ENCODE assay signal across 14 cellular contexts in the genomic region with DNA sequence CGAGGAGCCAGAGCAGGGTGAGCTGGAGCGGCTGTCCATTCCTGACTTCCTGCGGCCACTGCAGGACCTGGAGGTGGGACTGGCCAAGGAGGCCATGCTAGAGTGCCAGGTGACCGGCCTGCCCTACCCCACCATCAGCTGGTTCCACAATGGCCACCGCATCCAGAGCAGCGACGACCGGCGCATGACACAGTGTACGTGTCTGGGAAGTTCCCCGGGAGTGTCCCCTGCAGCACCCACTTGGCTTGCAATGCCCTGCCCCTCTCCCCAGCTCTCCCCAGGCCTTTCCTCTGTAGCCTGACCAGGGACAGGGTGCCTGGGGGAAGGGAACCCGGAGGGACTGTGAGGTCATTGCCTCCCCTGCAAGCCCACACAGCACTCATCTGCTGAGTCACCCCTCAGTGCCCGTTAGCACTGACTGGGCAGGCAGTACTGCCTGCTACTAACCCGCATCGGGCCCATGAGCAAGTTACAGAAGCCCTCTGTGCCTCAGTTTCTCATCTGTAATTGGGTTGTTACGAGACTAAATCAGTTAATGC. TPM values are rescaled to one million over a fixed set of nuclear protein-coding genes. Genes with fewer than 3 reads are reported as not detected.
DNase-seq lines count a peak whose midpoint lies in the region; ATAC-seq and TF ChIP-seq lines count a peak whose summit lies in the region.
"Had no signal": no experiment of that assay in that cellular context is flagged by ENCODE, and none has a peak within 500 bp of the region (broad histone marks: within the 10 kb centered on the region; RNA-seq: fewer than 3 reads in every experiment).

No MANE protein-coding gene starts in this region.

- no peaks in the 10 kb centered on the region for H3K27me3 Mint-ChIP-seq in activated CD4-positive, alpha-beta memory T cell treated with anti-CD3 and anti-CD28 coated beads, Interleukin-2, amount 10 ng/mL, durations not matched to agents 7 days and 5 days

- WGBS in right cardiac atrium, result 71% methylated on average over 16 of the region's 16 CpGs

- DNase-seq in AG08395 (ENCODE audit: low spot score) (peak; percentile 91), LHCN-M2 (ENCODE audit: low read depth) (peak; percentile 63), brain microvascular endothelial cell (peak; percentile 49), right cardiac atrium (peak in 1 of 3 donors; percentile 67), middle frontal gyrus (ENCODE audit: extremely low spot score, low spot score) (no peak), cortex of kidney (lab: John Stamatoyannopoulos, UW) (no peak)
- DNase-seq in activated CD4-positive, alpha-beta memory T cell treated with anti-CD3 and anti-CD28 coated beads, Interleukin-2, amount 10 ng/mL, durations not matched to agents 7 days and 5 days, result no peak
- DNase-seq: GF-D8 had no signal

- H3K4me1 ChIP-seq in right cardiac atrium (ENCODE audit: control insufficient read depth, insufficient read depth, low read length), result peaks cover 2% of the 10 kb centered on the region
- H3K4me1 ChIP-seq: adrenal gland, neural progenitor cell had no signal

- POLR2A ChIA-PET in activated CD4-positive, alpha-beta memory T cell treated with anti-CD3 and anti-CD28 coated beads, Interleukin-2, amount 10 ng/mL, durations not matched to agents 7 days and 5 days (lab: Charles Lee), result no interaction called here

- H3K27me3 ChIP-seq in brain microvascular endothelial cell (replicated peaks) (no peaks in the 10 kb centered on the region), right cardiac atrium (ENCODE audit: control insufficient read depth, insufficient read depth) (no peaks in the 10 kb centered on the region)
- H3K27me3 ChIP-seq: adrenal gland, neural progenitor cell had no signal

- no peaks in the 10 kb centered on the region for H3K9me3 Mint-ChIP-seq in activated CD4-positive, alpha-beta memory T cell treated with anti-CD3 and anti-CD28 coated beads, Interleukin-2, amount 10 ng/mL, durations not matched to agents 7 days and 5 days
- H3K9me3 Mint-ChIP-seq: stimulated activated effector memory CD8-positive, alpha-beta T cell treated with anti-CD3 and anti-CD28 coated beads, Interleukin-12 subunit alpha, Interleukin-12 subunit beta, amount 100 ng/mL, for 72 hours; T-helper 1 cell treated with Interleukin-12 subunit alpha and Interleukin-12 subunit beta and Interleukin-4 antibody, amounts not matched to agents 30 μg/mL and 1 μg/mL, for 36 hours had no signal

- no peaks in the 10 kb centered on the region for H3K9me3 ChIP-seq in right cardiac atrium (ENCODE audit: control insufficient read depth, low read length)
- H3K9me3 ChIP-seq: adrenal gland had no signal

- H3K4me1 Mint-ChIP-seq in activated CD4-positive, alpha-beta memory T cell treated with anti-CD3 and anti-CD28 coated beads, Interleukin-2, amount 10 ng/mL, durations not matched to agents 7 days and 5 days, result no peaks in the 10 kb centered on the region
- H3K4me1 Mint-ChIP-seq: stimulated activated effector memory CD8-positive, alpha-beta T cell treated with anti-CD3 and anti-CD28 coated beads, Interleukin-12 subunit alpha, Interleukin-12 subunit beta, amount 100 ng/mL, for 72 hours had no signal

- TF ChIP-seq CTCF in brain microvascular endothelial cell (IDR thresholded peaks at IDR 0.05; ENCODE audit: low read depth, low read length, missing control alignments), result no peak

- H3K36me3 ChIP-seq in brain microvascular endothelial cell (replicated peaks), result no peaks in the 10 kb centered on the region
- H3K36me3 ChIP-seq: adrenal gland, neural progenitor cell had no signal

- no peak overlapping the region for H3K27ac ChIP-seq in brain microvascular endothelial cell
- peak overlapping the region; percentile 84 for H3K27ac ChIP-seq in right cardiac atrium (ENCODE audit: low read length)
- H3K27ac ChIP-seq: adrenal gland, neural progenitor cell had no signal

- ATAC-seq in right cardiac atrium (peak; percentile 6 to 48), GM19023 (IDR thresholded peaks at IDR 0.05; ENCODE audit: unreplicated experiment) (no peak)
- ATAC-seq: stimulated activated effector memory CD8-positive, alpha-beta T cell treated with anti-CD3 and anti-CD28 coated beads, Interleukin-12 subunit alpha, Interleukin-12 subunit beta, amount 100 ng/mL, for 72 hours had no signal

- CTCF ChIA-PET in activated CD4-positive, alpha-beta memory T cell treated with anti-CD3 and anti-CD28 coated beads, Interleukin-2, amount 10 ng/mL, durations not matched to agents 7 days and 5 days (lab: Charles Lee), result no interaction called here

- H3K36me3 Mint-ChIP-seq in activated CD4-positive, alpha-beta memory T cell treated with anti-CD3 and anti-CD28 coated beads, Interleukin-2, amount 10 ng/mL, durations not matched to agents 7 days and 5 days (ENCODE audit: low read depth), result no peaks in the 10 kb centered on the region
- H3K36me3 Mint-ChIP-seq: neural progenitor cell; stimulated activated effector memory CD8-positive, alpha-beta T cell treated with anti-CD3 and anti-CD28 coated beads, Interleukin-12 subunit alpha, Interleukin-12 subunit beta, amount 100 ng/mL, for 72 hours had no signal

- in situ Hi-C loops in brain microvascular endothelial cell (cut with HindIII; ENCODE audit: low pct_ligation_motif_present, low sequenced_read_pairs), result no loop called here

- no peak overlapping the region for H3K4me3 Mint-ChIP-seq in activated CD4-positive, alpha-beta memory T cell treated with anti-CD3 and anti-CD28 coated beads, Interleukin-2, amount 10 ng/mL, durations not matched to agents 7 days and 5 days
- H3K4me3 Mint-ChIP-seq: neural progenitor cell; stimulated activated effector memory CD8-positive, alpha-beta T cell treated with anti-CD3 and anti-CD28 coated beads, Interleukin-12 subunit alpha, Interleukin-12 subunit beta, amount 100 ng/mL, for 72 hours; T-helper 1 cell treated with Interleukin-12 subunit alpha and Interleukin-12 subunit beta and Interleukin-4 antibody, amounts not matched to agents 30 μg/mL and 1 μg/mL, for 36 hours had no signal

- no peak overlapping the region for H3K27ac Mint-ChIP-seq in activated CD4-positive, alpha-beta memory T cell treated with anti-CD3 and anti-CD28 coated beads, Interleukin-2, amount 10 ng/mL, durations not matched to agents 7 days and 5 days
- H3K27ac Mint-ChIP-seq: neural progenitor cell; stimulated activated effector memory CD8-positive, alpha-beta T cell treated with anti-CD3 and anti-CD28 coated beads, Interleukin-12 subunit alpha, Interleukin-12 subunit beta, amount 100 ng/mL, for 72 hours; T-helper 1 cell treated with Interleukin-12 subunit alpha and Interleukin-12 subunit beta and Interleukin-4 antibody, amounts not matched to agents 30 μg/mL and 1 μg/mL, for 36 hours had no signal

- no peak overlapping the region for H3K4me3 ChIP-seq in brain microvascular endothelial cell (ENCODE audit: low read depth, low read length)
- no peak overlapping the region for H3K4me3 ChIP-seq in right cardiac atrium (ENCODE audit: low read length)
- H3K4me3 ChIP-seq: adrenal gland, neural progenitor cell had no signal

- intact Hi-C loops in right cardiac atrium (cut with DNase I), result no loop called here

RNA-seq across cellular contexts. Expression of a gene that starts 29.4 kb away (rescaled TPM):
- total RNA-seq in LHCN-M2 (2014; rRNA removed) (64.4 and 65.7 TPM in 2 replicates), right cardiac atrium (10 to 100 TPM; 22.9 to 27.5 (median 25.4) TPM)
- 73.0 TPM for polyA plus RNA-seq in LHCN-M2 (2012)
- polyA plus RNA-seq in right cardiac atrium, result 21.6 TPM
- 10 to 100 TPM; 41.0 to 42.3 TPM for total RNA-seq in activated CD4-positive, alpha-beta memory T cell treated with anti-CD3 and anti-CD28 coated beads, Interleukin-2, amount 10 ng/mL, durations not matched to agents 7 days and 5 days

RNA-seq across cellular contexts. Expression of a gene that starts 34.6 kb away (rescaled TPM):
- total RNA-seq in LHCN-M2 (2014; rRNA removed) (36.2 and 41.5 TPM in 2 replicates), right cardiac atrium (100 to 1,000 TPM; 122 to 176 (median 159) TPM)
- 36.6 TPM for polyA plus RNA-seq in LHCN-M2 (2012)
- 85.5 TPM for polyA plus RNA-seq in right cardiac atrium
- 1 to 10 TPM in 1 of 2 experiments, under 1 TPM in 1; 0.20 to 1.1 TPM for total RNA-seq in activated CD4-positive, alpha-beta memory T cell treated with anti-CD3 and anti-CD28 coated beads, Interleukin-2, amount 10 ng/mL, durations not matched to agents 7 days and 5 days

RNA-seq across cellular contexts. Expression of a gene that starts 45.0 kb away (rescaled TPM):
- total RNA-seq in LHCN-M2 (2014; rRNA removed) (not detected in 2 replicates), right cardiac atrium (1 to 10 TPM in 3 of 4 donors, under 1 TPM in 1; 0.28 to 1.8 (median 1.6) TPM)
- polyA plus RNA-seq in LHCN-M2 (2012), result 0.04 TPM
- polyA plus RNA-seq in right cardiac atrium, result 0.57 TPM
- total RNA-seq in activated CD4-positive, alpha-beta memory T cell treated with anti-CD3 and anti-CD28 coated beads, Interleukin-2, amount 10 ng/mL, durations not matched to agents 7 days and 5 days, result under 1 TPM in 1 of 2 experiments, not detected in 1; 0.13 TPM
- total RNA-seq: endothelial cell of umbilical vein had no signal
- polyA plus RNA-seq: endothelial cell of umbilical vein had no signal

RNA-seq across cellular contexts. Expression of a gene that starts 51.1 kb away (rescaled TPM):
- total RNA-seq in LHCN-M2 (2014; rRNA removed), result 863 and 1,551 TPM in 2 replicates
- 1,873 TPM for polyA plus RNA-seq in LHCN-M2 (2012)
- total RNA-seq in right cardiac atrium, result over 10,000 TPM in 1 of 4 donors, 1,000 to 10,000 TPM in 3; 6,970 to 10,932 (median 7,338) TPM
- polyA plus RNA-seq in right cardiac atrium, result 9,146 TPM
- total RNA-seq in activated CD4-positive, alpha-beta memory T cell treated with anti-CD3 and anti-CD28 coated beads, Interleukin-2, amount 10 ng/mL, durations not matched to agents 7 days and 5 days, result not detected
- total RNA-seq: endothelial cell of umbilical vein had no signal
- polyA plus RNA-seq: endothelial cell of umbilical vein had no signal

Comparison
In these comparisons a context has a peak if more than half of its experiments do, and no peak if none do; other contexts are left out.
1. DNase-seq: peak in AG08395 (single experiment), LHCN-M2 (single experiment) and brain microvascular endothelial cell (single experiment); none in middle frontal gyrus (single experiment), cortex of kidney (single experiment) and activated CD4-positive, alpha-beta memory T cell treated with anti-CD3 and anti-CD28 coated beads, Interleukin-2, amount 10 ng/mL, durations not matched to agents 7 days and 5 days (single experiment).
2. RNA of a gene that starts 34.6 kb away (total RNA-seq): 122 to 176 TPM in right cardiac atrium and 36.2 to 41.5 TPM in LHCN-M2; 0.20 to 1.1 TPM in activated CD4-positive, alpha-beta memory T cell treated with anti-CD3 and anti-CD28 coated beads, Interleukin-2, amount 10 ng/mL, durations not matched to agents 7 days and 5 days; every median in the first group is over 10 times any median in the second.